ENCODE assay signal across 8 cellular contexts in genomic region chr2:102103992-102104871, GRCh38. TPM values are rescaled to one million over a fixed set of nuclear protein-coding genes. Genes with fewer than 3 reads are reported as not detected.
DNase-seq lines count a peak whose midpoint lies in the region; ATAC-seq, FAIRE-seq and TF ChIP-seq lines count a peak whose summit lies in the region.

No MANE protein-coding gene starts in this region.

- no peak for TF ChIP-seq POLR2A in GM12878 (IDR thresholded peaks at IDR 0.05; ENCODE audit: low read depth, low read length)

- POLR2A ChIA-PET in GM12878 (lab: Charles Lee), result interaction anchor here (0.7 to 3.9 kb wide), 9 partner anchors 9 to 78 kb away, joined by 3 to 35 read pairs (median 4); no protein-coding TSS in a partner anchor

- TF ChIP-seq RAD21 in GM12878 (IDR thresholded peaks at IDR 0.05; ENCODE audit: insufficient read depth, low read depth, low read length), result no peak

- WGBS in GM12878 (ENCODE audit: insufficient coverage, insufficient replicate concordance, low lambda C conversion rate, missing lambda C conversion rate), result under 1% methylated on average over 14 of the region's 15 CpGs
- WGBS in lung, 2 donors, result 5 to 9% methylated on average over 15 of the region's 15 CpGs

- DNase-seq in T-helper 2 cell (peak in 3 of 5 experiments; percentile 36 to 74 (median 57)), GM12878 (ENCODE audit: low read depth, low spot score) (peak; percentile 67), lung (ENCODE audit: low spot score) (peak; percentile 72), hippocampal formation (lab: John Stamatoyannopoulos, UW) (no peak), HAP-1 (ENCODE audit: low spot score in 2 of 2) (no peak)
- peak; percentile 51 for DNase-seq in stimulated activated CD8-positive, alpha-beta memory T cell treated with anti-CD3 and anti-CD28 coated beads, Interleukin-7, amount 100 ng/mL, for 24 hours (ENCODE audit: low read depth)

- BruUV-seq in GM12878 (replicated peaks; lab: Mats Ljungman, UMichigan), result no TSS peak

- CTCF ChIA-PET in GM12878 (lab: Yijun Ruan, JAX), result interaction anchor here (0.7 to 3.9 kb wide), 14 partner anchors 10 to 137 kb away, joined by 3 to 31 read pairs (median 6); no protein-coding TSS in a partner anchor

- H3K4me3 ChIP-seq in GM12878 (peak overlapping the region; percentile 53), lung (peak overlapping the region; percentile 32), HAP-1 (no peak overlapping the region)

- intact Hi-C loops in GM12878 (cut with micrococcal nuclease; ENCODE audit: unreplicated experiment), result loop anchor here (1.0 to 2.0 kb wide), 4 partner anchors 21 to 136 kb away; no protein-coding TSS in a partner anchor

- TF ChIP-seq CTCF in GM12878 (IDR thresholded peaks at IDR 0.05 in 2 of 3, conservative IDR thresholded peaks at IDR 0.05 in 1 of 3; ENCODE audit: control insufficient read depth in 2 of 3, extremely low read depth in 1 of 3, insufficient read depth in 1 of 3, low read depth in 3 of 3, low read length in 3 of 3) (no peak), lung (IDR thresholded peaks at IDR 0.05; ENCODE audit: control extremely low read depth, extremely low read depth) (no peak)

- peak overlapping the region; percentile 22 for H2AFZ ChIP-seq in GM12878 (ENCODE audit: control insufficient read depth, low read depth, low read length)

- RAD21 ChIA-PET in GM12878 (lab: Charles Lee; ENCODE audit: unreplicated experiment), result interaction anchor here (0.9 to 9.0 kb wide), 21 partner anchors 10 to 220 kb away, joined by 3 to 115 read pairs (median 5); no protein-coding TSS in a partner anchor

- FAIRE-seq in GM12878 (lab: Jason Lieb, UNC), result peak; percentile 31

- no peaks in the 10 kb centered on the region for H3K27me3 ChIP-seq in GM12878 (replicated peaks in 1 of 2; ENCODE audit: control insufficient read depth in 2 of 2, insufficient read depth in 2 of 2, low read length in 1 of 2)
- no peaks in the 10 kb centered on the region for H3K27me3 ChIP-seq in lung (ENCODE audit: control insufficient read depth, insufficient read depth)
- no peaks in the 10 kb centered on the region for H3K27me3 ChIP-seq in HAP-1 (ENCODE audit: low read depth)

- TF ChIP-seq EP300 in GM12878 (IDR thresholded peaks at IDR 0.05; ENCODE audit: borderline replicate concordance in 1 of 2, control insufficient read depth in 1 of 2, low read depth in 2 of 2, low read length in 2 of 2), result peak in 1 of 2 experiments; percentile 54; a peak in 2 of 4 replicates

- SMC1A ChIA-PET in GM12878 (lab: Charles Lee; ENCODE audit: uncharacterized antibody, unreplicated experiment), result interaction anchor here (0.7 to 4.2 kb wide), 21 partner anchors 10 to 136 kb away, joined by 3 to 80 read pairs (median 5); no protein-coding TSS in a partner anchor

- H3K9ac ChIP-seq in GM12878 (ENCODE audit: control insufficient read depth, insufficient read depth, low read length), result 0 out of 2 replicates have a peak overlapping the region, but pooled peaks have one; percentile 2

- no peaks in the 10 kb centered on the region for H3K4me1 ChIP-seq in GM12878 (ENCODE audit: control insufficient read depth, insufficient read depth, low read length)
- H3K4me1 ChIP-seq in lung (ENCODE audit: control insufficient read depth in 2 of 2, insufficient read depth in 2 of 2, low read length in 2 of 2), result peaks cover 0 to 12% of the 10 kb centered on the region in 2 donors
- no peaks in the 10 kb centered on the region for H3K4me1 ChIP-seq in HAP-1

- in situ Hi-C loops in GM12878 (cut with MboI), result no loop called here
- in situ Hi-C loops in HAP-1 (cut with MboI; ENCODE audit: low sequenced_read_pairs), result no loop called here

- peak; percentile 65 for ATAC-seq in GM18861 (IDR thresholded peaks at IDR 0.05; ENCODE audit: unreplicated experiment)
- ATAC-seq in HG02943 (IDR thresholded peaks at IDR 0.05; ENCODE audit: low read depth, unreplicated experiment), result peak; percentile 72
- peak; percentile 79 for ATAC-seq in GM12878
- peak; percentile 64 for ATAC-seq in lung (ENCODE audit: insufficient read depth, low FRiP score)

- H3K4me2 ChIP-seq in GM12878 (ENCODE audit: control insufficient read depth, insufficient read depth), result peak overlapping the region; percentile 57

- no peaks in the 10 kb centered on the region for H4K20me1 ChIP-seq in GM12878 (ENCODE audit: control insufficient read depth, insufficient read depth)

- no peaks in the 10 kb centered on the region for H3K36me3 ChIP-seq in GM12878 (ENCODE audit: control insufficient read depth in 2 of 2, insufficient read depth in 2 of 2, low read length in 1 of 2)
- H3K36me3 ChIP-seq in lung (ENCODE audit: control insufficient read depth in 2 of 2, insufficient read depth in 2 of 2, low read length in 2 of 2), result no peaks in the 10 kb centered on the region
- H3K36me3 ChIP-seq in HAP-1 (replicated peaks), result no peaks in the 10 kb centered on the region

- H3K9me3 ChIP-seq in GM12878 (replicated peaks; ENCODE audit: control insufficient read depth, insufficient read depth, low read length), result no peaks in the 10 kb centered on the region; the same call in 1 of the 3 replicates
- H3K9me3 ChIP-seq in lung (ENCODE audit: control insufficient read depth in 2 of 2, insufficient read depth in 1 of 2, low read length in 1 of 2), result no peaks in the 10 kb centered on the region
- no peaks in the 10 kb centered on the region for H3K9me3 ChIP-seq in HAP-1

- H3K27ac ChIP-seq in GM12878 (ENCODE audit: control insufficient read depth, insufficient read depth) (peak overlapping the region; percentile 37; the same call in 1 of the 2 replicates), lung (ENCODE audit: low read depth in 1 of 2, low read length in 1 of 2) (peak overlapping the region in 1 of 2 donors; percentile 96)

- H3K79me2 ChIP-seq in GM12878 (ENCODE audit: control insufficient read depth, insufficient read depth, low read length), result no peaks in the 10 kb centered on the region

TF ChIP-seq in GM12878, 131 proteins besides CTCF, POLR2A, EP300 and RAD21 (continues in another document):
- TF ChIP-seq PAX8 (IDR thresholded peaks at IDR 0.05), result no peak
- peak; percentile 84 for TF ChIP-seq TCF12 (IDR thresholded peaks at IDR 0.05; ENCODE audit: low read depth, low read length)
- TF ChIP-seq HDAC6 (IDR thresholded peaks at IDR 0.05; ENCODE audit: unreplicated experiment), result no peak
- peak; percentile 69; the same call in 1 of the 2 replicates for TF ChIP-seq PAX5 (IDR thresholded peaks at IDR 0.05; ENCODE audit: borderline replicate concordance, low read depth, low read length)
- TF ChIP-seq MTA2 (IDR thresholded peaks at IDR 0.05; ENCODE audit: low read depth), result 0 out of 2 replicates have a peak, but pooled peaks have one; percentile 55
- no peak for TF ChIP-seq ATF3 (IDR thresholded peaks at IDR 0.05; ENCODE audit: borderline replicate concordance, extremely low read depth, low read depth, low read length)
- no peak for TF ChIP-seq ZBTB33 (IDR thresholded peaks at IDR 0.05)
- TF ChIP-seq SPI1 (IDR thresholded peaks at IDR 0.05; ENCODE audit: borderline replicate concordance, insufficient read depth, low read depth, low read length), result no peak
- TF ChIP-seq DPF2 (IDR thresholded peaks at IDR 0.05), result peak; percentile 61; the same call in 1 of the 2 replicates
- peak; percentile 60 for TF ChIP-seq PBX3 (IDR thresholded peaks at IDR 0.05; ENCODE audit: insufficient replicate concordance, low read depth, low read length)

RNA-seq across cellular contexts. Expression of gene IL1R1, which starts 38.3 kb away (rescaled TPM):
- 1.5 and 1.8 TPM in 2 replicates for total RNA-seq in GM12878 (2013; cell fraction: nucleolus; rRNA removed)
- total RNA-seq in GM12878 (2014; rRNA removed) (0.17 and 0.33 TPM in 2 replicates), GM12878 (2014; rRNA removed; fragmentation: Illumina TruSeq; extraction: Trizol) (0.32 and 0.45 TPM in 2 replicates), GM12878 (2021) (0.61 and 1.1 TPM in 2 replicates), lung (100 to 1,000 TPM; 111 to 163 TPM)
- 0.73 TPM for polyA plus RNA-seq in GM12878 (2011; ENCODE audit: low read depth)
- polyA plus RNA-seq in GM12878 (2011; rRNA removed) (13.2 and 19.9 TPM in 2 replicates), GM12878 (2014; fragmentation: Illumina TruSeq; extraction: Trizol) (0.81 and 0.86 TPM in 2 replicates), GM12878 (2014; fragmentation: Nextera tagmentation; extraction: Ambion mirVana) (under 1 TPM; 0.18 to 0.24 TPM), GM12878 (2014; rRNA removed) (0.32 and 0.42 TPM in 2 replicates), GM12878 (2016; fragmentation: Nextera tagmentation; extraction: Ambion mirVana) (under 1 TPM; 0.62 to 0.79 TPM), lung (100 to 1,000 TPM in 1 of 2 donors, 10 to 100 TPM in 1; 97.0 to 182 TPM)
- 8.8 and 10.2 TPM in 2 replicates for polyA plus RNA-seq in GM12878 (2011; cell fraction: cytosol; rRNA removed)
- polyA plus RNA-seq in GM12878 (2011; cell fraction: nucleus; rRNA removed), result 8.7 and 9.2 TPM in 2 replicates
- 0.88 and 1.3 TPM in 2 replicates for polyA plus RNA-seq in GM12878 (2012)
- polyA minus RNA-seq in GM12878 (2011; rRNA and poly(A)+ RNA removed), result 8.1 and 10.8 TPM in 2 replicates
- polyA minus RNA-seq in GM12878 (2011; cell fraction: cytosol; rRNA and poly(A)+ RNA removed), result 2.3 and 2.7 TPM in 2 replicates
- polyA minus RNA-seq in GM12878 (2011; cell fraction: nucleus; rRNA and poly(A)+ RNA removed), result 4.6 and 5.2 TPM in 2 replicates

Comparison
In these comparisons a context has a peak if more than half of its experiments do, and no peak if none do; other contexts are left out.
1. DNase-seq: peak in T-helper 2 cell (3 of 5), GM12878 (single experiment), lung (single experiment) and stimulated activated CD8-positive, alpha-beta memory T cell treated with anti-CD3 and anti-CD28 coated beads, Interleukin-7, amount 100 ng/mL, for 24 hours (single experiment); none in hippocampal formation (0 of 2) and HAP-1 (0 of 2).
2. RNA of gene IL1R1, which starts 38.3 kb away (total RNA-seq): 111 to 163 TPM in lung; 0.17 to 1.8 TPM in GM12878; every median in the first group is over 10 times any median in the second.
3. Peak in every context shown above with its lines, with median percentiles within 50 percentile points of each other: ATAC-seq.